32 cellular contexts compared by ENCODE assay signal in genomic region chrX:141142946-141143345, GRCh38.
"Had no signal": no experiment of that assay in that cellular context is flagged by ENCODE, and none has a peak within 500 bp of the region (broad histone marks: within the 10 kb centered on the region; RNA-seq: fewer than 3 reads in every experiment).

No MANE protein-coding gene starts in this region.

- ATAC-seq: activated CD4-positive, alpha-beta T cell treated with anti-CD3 and anti-CD28 coated beads for 36 hours; activated CD8-positive, alpha-beta memory T cell treated with anti-CD3 and anti-CD28 coated beads, Interleukin-2, amount 10 ng/mL, durations not matched to agents 7 days and 5 days; activated CD8-positive, alpha-beta T cell treated with anti-CD3 and anti-CD28 coated beads, Interleukin-2, amount 10 ng/mL, durations not matched to agents 7 days and 5 days; activated T-cell treated with anti-CD3 and anti-CD28 coated beads, Interleukin-2, amount 50 U/mL, for 72 hours; gastrocnemius medialis; naive thymus-derived CD8-positive, alpha-beta T cell; pancreas; sciatic nerve; stimulated activated naive B cell treated with anti-CD40 and anti-IgM and Interleukin-4, amounts not matched to agents 10 μg/mL and 1 μg/mL and 100 μg/mL, for 72 hours; upper lobe of right lung had no signal

- H3K9me3 ChIP-seq: gastrocnemius medialis, pancreas, prostate gland, suprapubic skin, tibial artery, upper lobe of right lung had no signal

- DNase-seq: activated CD4-positive, alpha-beta T cell treated with anti-CD3 and anti-CD28 coated beads for 36 hours; activated CD4-positive, CD25-positive, alpha-beta regulatory T cell; activated CD8-positive, alpha-beta memory T cell treated with anti-CD3 and anti-CD28 coated beads, Interleukin-2, amount 10 ng/mL, durations not matched to agents 7 days and 5 days; activated CD8-positive, alpha-beta T cell treated with anti-CD3 and anti-CD28 coated beads, Interleukin-2, amount 10 ng/mL, durations not matched to agents 7 days and 5 days; activated naive CD4-positive, alpha-beta T cell; activated T-cell treated with anti-CD3 and anti-CD28 coated beads for 4 hours; activated T-cell treated with anti-CD3 and anti-CD28 coated beads, Interleukin-2, amount 50 U/mL, for 72 hours; aorta; central memory CD4-positive, alpha-beta T cell; gastrocnemius medialis; hypothalamus; immature natural killer cell; naive thymus-derived CD8-positive, alpha-beta T cell; nucleus accumbens; pancreas; retina; small intestine; stimulated activated CD4-positive, alpha-beta T cell treated with anti-CD3 and anti-CD28 coated beads, Interleukin-1b, Interleukin-23, amount 100 ng/mL, for 48 hours; stimulated activated naive B cell treated with anti-CD40 and anti-IgM and Interleukin-4, amounts not matched to agents 10 μg/mL and 1 μg/mL and 100 μg/mL, for 72 hours; stomach; T-helper 1 cell; tibial artery; upper lobe of right lung had no signal

- H3K27ac Mint-ChIP-seq: activated CD4-positive, alpha-beta T cell treated with anti-CD3 and anti-CD28 coated beads for 36 hours; activated CD8-positive, alpha-beta memory T cell treated with anti-CD3 and anti-CD28 coated beads, Interleukin-2, amount 10 ng/mL, durations not matched to agents 7 days and 5 days; activated CD8-positive, alpha-beta T cell treated with anti-CD3 and anti-CD28 coated beads, Interleukin-2, amount 10 ng/mL, durations not matched to agents 7 days and 5 days; activated naive CD8-positive, alpha-beta T cell; activated T-cell treated with anti-CD3 and anti-CD28 coated beads, Interleukin-2, amount 50 U/mL, for 72 hours; brain; dendritic cell treated with granulocyte-macrophage colony-stimulating factor and Interleukin-4, amounts not matched to agents 40 ng/mL and 50 ng/mL, for 4 days; immature natural killer cell; mesothelial cell of epicardium; naive thymus-derived CD8-positive, alpha-beta T cell; stimulated activated naive B cell treated with anti-CD40 and anti-IgM and Interleukin-4, amounts not matched to agents 10 μg/mL and 1 μg/mL and 100 μg/mL, for 72 hours; T-helper 2 cell treated with Interferon-gamma antibody and Interleukin-4, amounts not matched to agents 5 μg/mL and 100 μg/mL, for 36 hours had no signal

- H3K27me3 ChIP-seq: gastrocnemius medialis, stomach, suprapubic skin, tibial artery, upper lobe of right lung had no signal

- H3K4me1 Mint-ChIP-seq: activated CD4-positive, alpha-beta T cell treated with anti-CD3 and anti-CD28 coated beads for 36 hours; activated CD8-positive, alpha-beta memory T cell treated with anti-CD3 and anti-CD28 coated beads, Interleukin-2, amount 10 ng/mL, durations not matched to agents 7 days and 5 days; brain; immature natural killer cell; mesothelial cell of epicardium; naive thymus-derived CD8-positive, alpha-beta T cell; neural crest cell; stimulated activated naive B cell treated with anti-CD40 and anti-IgM and Interleukin-4, amounts not matched to agents 10 μg/mL and 1 μg/mL and 100 μg/mL, for 72 hours had no signal

- H3K36me3 Mint-ChIP-seq: activated CD8-positive, alpha-beta memory T cell treated with anti-CD3 and anti-CD28 coated beads, Interleukin-2, amount 10 ng/mL, durations not matched to agents 7 days and 5 days; activated naive CD8-positive, alpha-beta T cell; brain; immature natural killer cell; mesothelial cell of epicardium; naive thymus-derived CD8-positive, alpha-beta T cell; stimulated activated naive B cell treated with anti-CD40 and anti-IgM and Interleukin-4, amounts not matched to agents 10 μg/mL and 1 μg/mL and 100 μg/mL, for 72 hours had no signal

- H3K27ac ChIP-seq: gastrocnemius medialis, pancreas, prostate gland, stomach, suprapubic skin, tibial artery, upper lobe of right lung had no signal

- H3K4me3 ChIP-seq: gastrocnemius medialis, pancreas, prostate gland, stomach, suprapubic skin, tibial artery, upper lobe of right lung had no signal

- H3K9me3 Mint-ChIP-seq: brain; immature natural killer cell; T-helper 2 cell treated with Interferon-gamma antibody and Interleukin-4, amounts not matched to agents 5 μg/mL and 100 μg/mL, for 36 hours had no signal

- H3K4me1 ChIP-seq: gastrocnemius medialis, pancreas, prostate gland, stomach, suprapubic skin, tibial artery, upper lobe of right lung had no signal

- H3K27me3 Mint-ChIP-seq: activated CD4-positive, alpha-beta T cell treated with anti-CD3 and anti-CD28 coated beads for 36 hours; activated CD8-positive, alpha-beta memory T cell treated with anti-CD3 and anti-CD28 coated beads, Interleukin-2, amount 10 ng/mL, durations not matched to agents 7 days and 5 days; activated naive CD8-positive, alpha-beta T cell; brain; dendritic cell treated with granulocyte-macrophage colony-stimulating factor and Interleukin-4, amounts not matched to agents 40 ng/mL and 50 ng/mL, for 4 days; naive thymus-derived CD8-positive, alpha-beta T cell; stimulated activated naive B cell treated with anti-CD40 and anti-IgM and Interleukin-4, amounts not matched to agents 10 μg/mL and 1 μg/mL and 100 μg/mL, for 72 hours had no signal

- H3K4me3 Mint-ChIP-seq: activated CD4-positive, alpha-beta T cell treated with anti-CD3 and anti-CD28 coated beads for 36 hours; activated CD8-positive, alpha-beta memory T cell treated with anti-CD3 and anti-CD28 coated beads, Interleukin-2, amount 10 ng/mL, durations not matched to agents 7 days and 5 days; activated CD8-positive, alpha-beta T cell treated with anti-CD3 and anti-CD28 coated beads, Interleukin-2, amount 10 ng/mL, durations not matched to agents 7 days and 5 days; activated naive CD8-positive, alpha-beta T cell; activated T-cell treated with anti-CD3 and anti-CD28 coated beads, Interleukin-2, amount 50 U/mL, for 72 hours; brain; dendritic cell treated with granulocyte-macrophage colony-stimulating factor and Interleukin-4, amounts not matched to agents 40 ng/mL and 50 ng/mL, for 4 days; immature natural killer cell; mesothelial cell of epicardium; naive thymus-derived CD8-positive, alpha-beta T cell; neural crest cell; stimulated activated naive B cell treated with anti-CD40 and anti-IgM and Interleukin-4, amounts not matched to agents 10 μg/mL and 1 μg/mL and 100 μg/mL, for 72 hours; T-helper 2 cell treated with Interferon-gamma antibody and Interleukin-4, amounts not matched to agents 5 μg/mL and 100 μg/mL, for 36 hours had no signal

- H3K36me3 ChIP-seq: gastrocnemius medialis, pancreas, prostate gland, stomach, suprapubic skin, tibial artery, upper lobe of right lung had no signal
